Comparison of ENCODE assay signal across 12 cellular contexts in genomic region chr2:200786826-200787225, GRCh38. TPM values are rescaled to one million over a fixed set of nuclear protein-coding genes. Genes with fewer than 3 reads are reported as not detected.
DNase-seq lines count a peak whose midpoint lies in the region; ATAC-seq, FAIRE-seq and TF ChIP-seq lines count a peak whose summit lies in the region.
"Had no signal": no experiment of that assay in that cellular context is flagged by ENCODE, and none has a peak within 500 bp of the region (broad histone marks: within the 10 kb centered on the region; RNA-seq: fewer than 3 reads in every experiment).

No MANE protein-coding gene starts in this region.

- no peak for TF ChIP-seq CTCF in MCF 10A (IDR thresholded peaks at IDR 0.05; ENCODE audit: unreplicated experiment)
- no peak for TF ChIP-seq CTCF in breast epithelium (IDR thresholded peaks at IDR 0.05)
- no peak for TF ChIP-seq CTCF in WI38 (IDR thresholded peaks at IDR 0.05; ENCODE audit: low read depth, low read length)
- no peak for TF ChIP-seq CTCF in foreskin keratinocyte (conservative IDR thresholded peaks at IDR 0.05)
- no peak for TF ChIP-seq CTCF in uterus (IDR thresholded peaks at IDR 0.05)

- no peak for TF ChIP-seq POLR2A in breast epithelium (IDR thresholded peaks at IDR 0.05)
- TF ChIP-seq POLR2A in uterus (IDR thresholded peaks at IDR 0.05) = no peak

- CTCF ChIA-PET in MCF 10A (lab: Yijun Ruan, JAX) = interaction anchor here (0.6 to 1.6 kb wide), 10 partner anchors 8 to 308 kb away, joined by 3 to 6 read pairs (median 3); no protein-coding TSS in a partner anchor

- peaks cover 26% of the 10 kb centered on the region for H3K4me1 Mint-ChIP-seq in MCF 10A (ENCODE audit: insufficient read depth, unreplicated experiment)
- H3K4me1 Mint-ChIP-seq: B cell had no signal

- no peaks in the 10 kb centered on the region for H3K9me3 Mint-ChIP-seq in MCF 10A (ENCODE audit: unreplicated experiment)

- H3K4me1 ChIP-seq in breast epithelium (no peaks in the 10 kb centered on the region), foreskin keratinocyte (peaks cover 24% of the 10 kb centered on the region), uterus (no peaks in the 10 kb centered on the region)

- DNase-seq in MCF 10A (ENCODE audit: unreplicated experiment) = peak; percentile 62
- no peak for DNase-seq in breast epithelium (ENCODE audit: low spot score in 2 of 2)
- peak; percentile 71 to 89 for DNase-seq in foreskin keratinocyte
- DNase-seq in urothelium cell line (ENCODE audit: low spot score) = peak; percentile 20
- no peak for DNase-seq in frontal cortex (ENCODE audit: low spot score in 2 of 2)
- DNase-seq in uterus = no peak
- no peak for DNase-seq in NCI-H82 treated with DMSO at 0.1 percent for 48 hours (lab: John Stamatoyannopoulos, UW; ENCODE audit: unreplicated experiment)
- DNase-seq: activated CD8-positive, alpha-beta T cell treated with anti-CD3 and anti-CD28 coated beads, Interleukin-2, amount 10 ng/mL, durations not matched to agents 7 days and 5 days; MM.1S; retina had no signal

- no peak for FAIRE-seq in urothelium cell line (lab: Jason Lieb, UNC)
- FAIRE-seq in frontal cortex (lab: Jason Lieb, UNC) = no peak

- H3K27me3 Mint-ChIP-seq in MCF 10A (ENCODE audit: insufficient read depth, unreplicated experiment) = no peaks in the 10 kb centered on the region

- POLR2A ChIA-PET in MCF 10A (lab: Yijun Ruan, JAX) = interaction anchor here (0.6 to 3.6 kb wide), 16 partner anchors 8 to 217 kb away, joined by 3 to 20 read pairs (median 10); partner anchors contain the start of genes BZW1, NIF3L1 and PPIL3

- BruUV-seq in MCF 10A (replicated peaks; lab: Mats Ljungman, UMichigan) = TSS peak; percentile 99

- H3K36me3 ChIP-seq in breast epithelium = no peaks in the 10 kb centered on the region
- H3K36me3 ChIP-seq in uterus = no peaks in the 10 kb centered on the region

- no peaks in the 10 kb centered on the region for H3K27me3 ChIP-seq in breast epithelium
- H3K27me3 ChIP-seq in foreskin keratinocyte = no peaks in the 10 kb centered on the region
- H3K27me3 ChIP-seq in uterus = no peaks in the 10 kb centered on the region

- H3K9me3 ChIP-seq in breast epithelium (no peaks in the 10 kb centered on the region), uterus (no peaks in the 10 kb centered on the region)

- no peak overlapping the region for H3K27ac ChIP-seq in breast epithelium
- H3K27ac ChIP-seq in foreskin keratinocyte = peak overlapping the region; percentile 97
- no peak overlapping the region for H3K27ac ChIP-seq in uterus

- intact Hi-C loops in MCF 10A (cut with micrococcal nuclease) = loop anchor here (1.0 to 2.0 kb wide), 3 partner anchors 22 to 74 kb away; partner anchors contain the start of gene BZW1
- intact Hi-C loops in breast epithelium (cut with DNase I; ENCODE audit: low total_unique reads) = no loop called here
- intact Hi-C loops in uterus (cut with DNase I; ENCODE audit: low total_unique reads) = no loop called here

- peak overlapping the region; percentile 10 for H3K4me3 Mint-ChIP-seq in MCF 10A (ENCODE audit: unreplicated experiment)
- H3K4me3 Mint-ChIP-seq: activated CD8-positive, alpha-beta T cell treated with anti-CD3 and anti-CD28 coated beads, Interleukin-2, amount 10 ng/mL, durations not matched to agents 7 days and 5 days; B cell had no signal

- H3K27ac Mint-ChIP-seq in MCF 10A (ENCODE audit: low read depth, unreplicated experiment) = peak overlapping the region; percentile 89
- H3K27ac Mint-ChIP-seq: activated CD8-positive, alpha-beta T cell treated with anti-CD3 and anti-CD28 coated beads, Interleukin-2, amount 10 ng/mL, durations not matched to agents 7 days and 5 days; B cell had no signal

- no peaks in the 10 kb centered on the region for H3K36me3 Mint-ChIP-seq in MCF 10A (ENCODE audit: insufficient read depth, unreplicated experiment)

- ATAC-seq in foreskin keratinocyte = peak; percentile 53
- ATAC-seq: activated CD8-positive, alpha-beta T cell treated with anti-CD3 and anti-CD28 coated beads, Interleukin-2, amount 10 ng/mL, durations not matched to agents 7 days and 5 days had no signal

- H3K4me3 ChIP-seq in breast epithelium = no peak overlapping the region
- H3K4me3 ChIP-seq in WI38 (ENCODE audit: low read depth, low read length) = peak overlapping the region; percentile 24
- H3K4me3 ChIP-seq in uterus = no peak overlapping the region

RNA-seq across cellular contexts. Expression of gene BZW1, which starts 24.9 kb away (rescaled TPM):
- total RNA-seq in MCF 10A (2022) = 353 and 371 TPM in 2 replicates
- 100 to 1,000 TPM; 309 to 422 (median 326) TPM for total RNA-seq in breast epithelium
- 389 and 399 TPM in 2 replicates for total RNA-seq in foreskin keratinocyte
- 97.3 and 119 TPM in 2 replicates for polyA plus RNA-seq in foreskin keratinocyte
- 437 TPM for total RNA-seq in frontal cortex
- total RNA-seq in uterus = 100 to 1,000 TPM in 2 of 4 donors, 10 to 100 TPM in 2; 39.2 to 322 (median 129) TPM

Comparison
In these comparisons a context has a peak if more than half of its experiments do, and no peak if none do; other contexts are left out.
1. DNase-seq: peak in MCF 10A (single experiment), foreskin keratinocyte (2 of 2) and urothelium cell line (single experiment); none in breast epithelium (0 of 2), frontal cortex (0 of 2), uterus (0 of 2) and NCI-H82 treated with DMSO at 0.1 percent for 48 hours (single experiment).